In the genomic region with DNA sequence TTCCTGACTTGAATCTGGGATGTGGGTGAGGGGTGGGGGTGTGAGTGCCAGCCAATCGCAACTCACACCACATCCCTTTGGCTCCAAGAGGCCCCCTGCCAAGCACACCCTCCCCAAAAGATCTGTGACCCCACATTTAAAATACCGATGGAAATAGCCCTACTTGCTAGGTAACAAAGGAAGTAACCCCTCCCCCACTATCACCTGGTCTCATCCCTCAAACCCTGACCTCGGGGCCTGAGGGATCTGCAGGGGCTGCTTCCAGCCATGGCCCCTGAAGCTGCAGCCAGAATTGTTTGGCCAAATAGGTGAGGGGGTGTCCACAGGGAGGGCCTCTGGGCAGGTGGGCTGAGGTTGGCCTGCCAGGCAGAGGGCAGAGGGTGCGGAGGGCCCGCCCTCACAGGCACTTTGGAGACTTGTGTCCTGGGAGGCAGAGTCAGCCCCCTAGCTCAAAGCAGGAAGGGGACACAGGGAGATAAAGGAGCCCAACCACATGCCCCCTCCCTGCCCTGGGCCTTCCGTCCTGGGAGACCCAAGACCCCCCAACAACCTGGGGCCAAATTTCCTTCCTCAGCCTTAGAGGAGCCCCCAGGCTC, we compare ENCODE assay signal across 2 cellular contexts.
TF ChIP-seq lines count a peak whose summit lies in the region.

No MANE protein-coding gene starts in this region.

TF ChIP-seq in K562, 482 proteins besides CTCF, POLR2A, EP300 and RAD21 (continued from another document):
- TF ChIP-seq PTRF (tag; IDR thresholded peaks at IDR 0.05) (no peak), ZNF3 (CRISPR knock-in tag; IDR thresholded peaks at IDR 0.05) (no peak), HIVEP1 (CRISPR knock-in tag; IDR thresholded peaks at IDR 0.05) (peak; percentile 32; the same call in 1 of the 2 replicates), POLR2G (IDR thresholded peaks at IDR 0.05; ENCODE audit: low read depth, low read length) (peak; percentile 53), KDM1A (IDR thresholded peaks at IDR 0.05) (no peak), KAT7 (CRISPR knock-in tag; IDR thresholded peaks at IDR 0.05; ENCODE audit: borderline replicate concordance) (0 out of 2 replicates have a peak, but pooled peaks have one; percentile 65), ETV1 (tag; conservative IDR thresholded peaks at IDR 0.05; ENCODE audit: low read depth) (no peak), SRSF3 (IDR thresholded peaks at IDR 0.05; ENCODE audit: insufficient read depth, low read length) (0 out of 2 replicates have a peak, but pooled peaks have one; percentile 18)
- TF ChIP-seq, protein P1, sequence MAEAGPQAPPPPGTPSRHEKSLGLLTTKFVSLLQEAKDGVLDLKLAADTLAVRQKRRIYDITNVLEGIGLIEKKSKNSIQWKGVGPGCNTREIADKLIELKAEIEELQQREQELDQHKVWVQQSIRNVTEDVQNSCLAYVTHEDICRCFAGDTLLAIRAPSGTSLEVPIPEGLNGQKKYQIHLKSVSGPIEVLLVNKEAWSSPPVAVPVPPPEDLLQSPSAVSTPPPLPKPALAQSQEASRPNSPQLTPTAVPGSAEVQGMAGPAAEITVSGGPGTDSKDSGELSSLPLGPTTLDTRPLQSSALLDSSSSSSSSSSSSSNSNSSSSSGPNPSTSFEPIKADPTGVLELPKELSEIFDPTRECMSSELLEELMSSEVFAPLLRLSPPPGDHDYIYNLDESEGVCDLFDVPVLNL (CRISPR knock-in tag; IDR thresholded peaks at IDR 0.05; ENCODE audit: low read depth): no peak

TF ChIP-seq in GM12891, 5 proteins besides CTCF, POLR2A, EP300 and RAD21 (continued from another document):
- TF ChIP-seq PAX5 (IDR thresholded peaks at IDR 0.05; ENCODE audit: insufficient read depth, low read length, severe bottlenecking): no peak
- TF ChIP-seq POLR2AphosphoS5 (IDR thresholded peaks at IDR 0.05; ENCODE audit: low read depth, low read length): no peak
- TF ChIP-seq POU2F2 (IDR thresholded peaks at IDR 0.05; ENCODE audit: low read depth, low read length): no peak
- TF ChIP-seq TAF1 (IDR thresholded peaks at IDR 0.05; ENCODE audit: low read depth, low read length): no peak
